ENCODE assay signal across 18 cellular contexts in the genomic region with DNA sequence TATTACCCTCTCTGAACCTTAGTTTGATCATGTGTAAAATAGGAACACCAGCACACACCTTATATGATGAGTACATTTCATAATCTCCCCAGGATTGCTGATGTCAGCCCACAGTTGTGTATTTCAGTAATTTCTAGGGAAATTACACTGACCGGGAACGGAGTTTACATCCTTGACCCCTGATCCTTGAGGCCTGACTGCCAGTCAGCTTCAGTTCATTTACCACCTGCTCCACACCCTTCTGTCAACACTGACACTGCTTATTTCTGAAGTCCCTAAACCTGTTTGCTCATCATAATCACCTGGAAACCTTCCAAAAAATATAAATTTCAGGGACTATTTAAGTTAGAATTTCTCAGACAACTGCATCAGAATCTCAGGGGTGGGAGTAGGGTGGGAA.
"Had no signal": no experiment of that assay in that cellular context is flagged by ENCODE, and none has a peak within 500 bp of the region (broad histone marks: within the 10 kb centered on the region; RNA-seq: fewer than 3 reads in every experiment).

No MANE protein-coding gene starts in this region.

- DNase-seq: activated CD4-positive, alpha-beta memory T cell treated with anti-CD3 and anti-CD28 coated beads, Interleukin-2, amount 10 ng/mL, durations not matched to agents 7 days and 5 days; activated CD4-positive, alpha-beta T cell treated with anti-CD3 and anti-CD28 coated beads for 4 hours; activated effector memory CD4-positive, alpha-beta T cell treated with anti-CD3 and anti-CD28 coated beads, Interleukin-2, amount 50 U/mL, for 16 hours; activated T-cell treated with anti-CD3 and anti-CD28 coated beads, Interleukin-2, amount 50 U/mL, for 4 hours; effector CD4-positive, alpha-beta T cell; foreskin fibroblast; hippocampal formation; kidney; left ventricle myocardium inferior; nucleus accumbens; stimulated activated CD4-positive, alpha-beta T cell treated with anti-CD3 and anti-CD28 coated beads, Interleukin-4, amount 100 ng/mL, for 24 hours; stimulated activated naive CD4-positive, alpha-beta T cell; tibial artery had no signal

- H3K9me3 ChIP-seq: left ventricle myocardium inferior, right atrium auricular region, tibial artery, vagina had no signal

- H3K4me1 ChIP-seq: left ventricle myocardium inferior, right atrium auricular region, tibial artery, vagina had no signal

- H3K36me3 ChIP-seq: left ventricle myocardium inferior, right atrium auricular region, tibial artery, vagina had no signal

- ATAC-seq: activated T-cell treated with anti-CD3 and anti-CD28 coated beads, Interleukin-2, amount 50 U/mL, for 4 hours; WTC11 had no signal

- H3K4me3 ChIP-seq: coronary artery, left ventricle myocardium inferior, right atrium auricular region, skin epidermis, tibial artery, vagina had no signal
